In genomic region chr2:20164734-20165242, GRCh38 we compare ENCODE assay signal across 2 cellular contexts.
TF ChIP-seq lines count a peak whose summit lies in the region.

No MANE protein-coding gene starts in this region.

TF ChIP-seq in GM12891, 5 proteins besides CTCF, POLR2A, EP300 and RAD21 (continued from another document):
- TF ChIP-seq SPI1 (IDR thresholded peaks at IDR 0.05; ENCODE audit: low read depth, low read length) (no peak), POU2F2 (IDR thresholded peaks at IDR 0.05; ENCODE audit: low read depth, low read length) (no peak)

TF ChIP-seq in GM23338, 12 proteins besides CTCF, POLR2A, EP300 and RAD21:
- TF ChIP-seq ETS1 (IDR thresholded peaks at IDR 0.05) (no peak), EZH2phosphoT487 (IDR thresholded peaks at IDR 0.05; ENCODE audit: unreplicated experiment) (no peak), NANOG (IDR thresholded peaks at IDR 0.05; ENCODE audit: borderline replicate concordance) (no peak), ZNF114 (CRISPR knock-in tag; IDR thresholded peaks at IDR 0.05) (no peak), REST (IDR thresholded peaks at IDR 0.05; ENCODE audit: unreplicated experiment) (no peak), STAT1 (IDR thresholded peaks at IDR 0.05; ENCODE audit: unreplicated experiment) (no peak), EZH2 (IDR thresholded peaks at IDR 0.05; ENCODE audit: low read depth, unreplicated experiment) (no peak), ZNF462 (CRISPR knock-in tag; IDR thresholded peaks at IDR 0.05) (no peak), JUNB (IDR thresholded peaks at IDR 0.05; ENCODE audit: unreplicated experiment) (no peak), ZNF331 (CRISPR knock-in tag; IDR thresholded peaks at IDR 0.05; ENCODE audit: low read depth) (no peak), POLR2AphosphoS5 (IDR thresholded peaks at IDR 0.05; ENCODE audit: low read depth) (no peak), CREB1 (CRISPR knock-in tag; IDR thresholded peaks at IDR 0.05; ENCODE audit: low read depth) (no peak)
